ENCODE assay signal across 13 cellular contexts in genomic region chr2:161076936-161077335, GRCh38.
DNase-seq lines count a peak whose midpoint lies in the region; ATAC-seq, FAIRE-seq and TF ChIP-seq lines count a peak whose summit lies in the region.
"Had no signal": no experiment of that assay in that cellular context is flagged by ENCODE, and none has a peak within 500 bp of the region (broad histone marks: within the 10 kb centered on the region; RNA-seq: fewer than 3 reads in every experiment).

No MANE protein-coding gene starts in this region.

- intact Hi-C loops in pancreas (cut with DNase I) = no loop called here

- no peaks in the 10 kb centered on the region for H3K27me3 Mint-ChIP-seq in activated CD8-positive, alpha-beta memory T cell treated with anti-CD3 and anti-CD28 coated beads, Interleukin-2, amount 10 ng/mL, durations not matched to agents 7 days and 5 days
- no peaks in the 10 kb centered on the region for H3K27me3 Mint-ChIP-seq in activated CD8-positive, alpha-beta T cell treated with anti-CD3 and anti-CD28 coated beads, Interleukin-2, amount 10 ng/mL, durations not matched to agents 7 days and 5 days (ENCODE audit: low read depth)
- H3K27me3 Mint-ChIP-seq in stimulated activated memory B cell treated with anti-CD40 and anti-IgM and Interleukin-4, amounts not matched to agents 10 μg/mL and 1 μg/mL and 100 μg/mL, for 72 hours = no peaks in the 10 kb centered on the region
- peaks cover 10% of the 10 kb centered on the region for H3K27me3 Mint-ChIP-seq in nephron progenitor cell (ENCODE audit: low read depth, poor library complexity)
- H3K27me3 Mint-ChIP-seq: type B pancreatic cell had no signal

- peak overlapping the region; percentile 50 to 70 for H3K27ac ChIP-seq in right atrium auricular region
- no peak overlapping the region for H3K27ac ChIP-seq in pancreas

- H3K9me3 ChIP-seq in right atrium auricular region (no peaks in the 10 kb centered on the region), pancreas (no peaks in the 10 kb centered on the region)
- H3K9me3 ChIP-seq: body of pancreas had no signal

- TF ChIP-seq CTCF in right atrium auricular region (IDR thresholded peaks at IDR 0.05) = no peak
- no peak for TF ChIP-seq CTCF in pancreas (IDR thresholded peaks at IDR 0.05)
- TF ChIP-seq CTCF in nephron progenitor cell (IDR thresholded peaks at IDR 0.05) = no peak

- H3K4me3 Mint-ChIP-seq in activated CD8-positive, alpha-beta memory T cell treated with anti-CD3 and anti-CD28 coated beads, Interleukin-2, amount 10 ng/mL, durations not matched to agents 7 days and 5 days = peak overlapping the region; percentile 54
- peak overlapping the region; percentile 49 for H3K4me3 Mint-ChIP-seq in activated CD8-positive, alpha-beta T cell treated with anti-CD3 and anti-CD28 coated beads, Interleukin-2, amount 10 ng/mL, durations not matched to agents 7 days and 5 days
- H3K4me3 Mint-ChIP-seq in stimulated activated memory B cell treated with anti-CD40 and anti-IgM and Interleukin-4, amounts not matched to agents 10 μg/mL and 1 μg/mL and 100 μg/mL, for 72 hours = no peak overlapping the region
- no peak overlapping the region for H3K4me3 Mint-ChIP-seq in nephron progenitor cell
- H3K4me3 Mint-ChIP-seq: type B pancreatic cell had no signal

- POLR2A ChIA-PET in activated CD8-positive, alpha-beta T cell treated with anti-CD3 and anti-CD28 coated beads, Interleukin-2, amount 10 ng/mL, durations not matched to agents 7 days and 5 days (lab: Charles Lee) = interaction anchor here (1.4 to 1.7 kb wide), 2 partner anchors 13 to 59 kb away, joined by 5 to 6 read pairs; no protein-coding TSS in a partner anchor

- H3K4me1 Mint-ChIP-seq in activated CD8-positive, alpha-beta memory T cell treated with anti-CD3 and anti-CD28 coated beads, Interleukin-2, amount 10 ng/mL, durations not matched to agents 7 days and 5 days = peaks cover 44% of the 10 kb centered on the region
- peaks cover 52% of the 10 kb centered on the region for H3K4me1 Mint-ChIP-seq in activated CD8-positive, alpha-beta T cell treated with anti-CD3 and anti-CD28 coated beads, Interleukin-2, amount 10 ng/mL, durations not matched to agents 7 days and 5 days (ENCODE audit: low read depth)
- peaks cover 28% of the 10 kb centered on the region for H3K4me1 Mint-ChIP-seq in stimulated activated memory B cell treated with anti-CD40 and anti-IgM and Interleukin-4, amounts not matched to agents 10 μg/mL and 1 μg/mL and 100 μg/mL, for 72 hours
- H3K4me1 Mint-ChIP-seq in nephron progenitor cell = no peaks in the 10 kb centered on the region

- 80 to 82% methylated on average over 9 of the region's 9 CpGs for WGBS in pancreas, 2 donors

- ATAC-seq in activated CD8-positive, alpha-beta memory T cell treated with anti-CD3 and anti-CD28 coated beads, Interleukin-2, amount 10 ng/mL, durations not matched to agents 7 days and 5 days = no peak
- peak; percentile 1 for ATAC-seq in activated CD8-positive, alpha-beta T cell treated with anti-CD3 and anti-CD28 coated beads, Interleukin-2, amount 10 ng/mL, durations not matched to agents 7 days and 5 days
- no peak for ATAC-seq in stimulated activated memory B cell treated with anti-CD40 and anti-IgM and Interleukin-4, amounts not matched to agents 10 μg/mL and 1 μg/mL and 100 μg/mL, for 72 hours
- no peak for ATAC-seq in pancreas

- no peaks in the 10 kb centered on the region for H3K36me3 ChIP-seq in right atrium auricular region
- no peaks in the 10 kb centered on the region for H3K36me3 ChIP-seq in pancreas

- H3K27me3 ChIP-seq in right atrium auricular region = no peaks in the 10 kb centered on the region
- no peaks in the 10 kb centered on the region for H3K27me3 ChIP-seq in pancreas
- H3K27me3 ChIP-seq: body of pancreas had no signal

- no peak for FAIRE-seq in pancreas (lab: Jason Lieb, UNC)
- no peak for FAIRE-seq in frontal cortex (lab: Jason Lieb, UNC)

- peaks cover 4% of the 10 kb centered on the region for H3K9me3 Mint-ChIP-seq in activated CD8-positive, alpha-beta memory T cell treated with anti-CD3 and anti-CD28 coated beads, Interleukin-2, amount 10 ng/mL, durations not matched to agents 7 days and 5 days (ENCODE audit: low read depth)
- H3K9me3 Mint-ChIP-seq in activated CD8-positive, alpha-beta T cell treated with anti-CD3 and anti-CD28 coated beads, Interleukin-2, amount 10 ng/mL, durations not matched to agents 7 days and 5 days (ENCODE audit: insufficient read depth) = peaks cover 7% of the 10 kb centered on the region
- no peaks in the 10 kb centered on the region for H3K9me3 Mint-ChIP-seq in stimulated activated memory B cell treated with anti-CD40 and anti-IgM and Interleukin-4, amounts not matched to agents 10 μg/mL and 1 μg/mL and 100 μg/mL, for 72 hours
- no peaks in the 10 kb centered on the region for H3K9me3 Mint-ChIP-seq in nephron progenitor cell

- H3K4me3 ChIP-seq in right atrium auricular region (no peak overlapping the region), pancreas (no peak overlapping the region)
- H3K4me3 ChIP-seq: body of pancreas had no signal

- CTCF ChIA-PET in activated CD8-positive, alpha-beta memory T cell treated with anti-CD3 and anti-CD28 coated beads, Interleukin-2, amount 10 ng/mL, durations not matched to agents 7 days and 5 days (lab: Charles Lee) = interaction anchor here (1.2 to 5.8 kb wide), 6 partner anchors 9 to 674 kb away, joined by 3 to 37 read pairs (median 4); no protein-coding TSS in a partner anchor
- CTCF ChIA-PET in activated CD8-positive, alpha-beta T cell treated with anti-CD3 and anti-CD28 coated beads, Interleukin-2, amount 10 ng/mL, durations not matched to agents 7 days and 5 days (lab: Charles Lee) = interaction anchor here (0.7 to 9.0 kb wide), 4 partner anchors 9 to 27 kb away, joined by 3 to 92 read pairs (median 6); no protein-coding TSS in a partner anchor

- no peaks in the 10 kb centered on the region for H3K4me1 ChIP-seq in right atrium auricular region
- H3K4me1 ChIP-seq in pancreas = no peaks in the 10 kb centered on the region
- H3K4me1 ChIP-seq: body of pancreas had no signal

- DNase-seq in activated CD8-positive, alpha-beta memory T cell treated with anti-CD3 and anti-CD28 coated beads, Interleukin-2, amount 10 ng/mL, durations not matched to agents 7 days and 5 days = peak; percentile 42
- DNase-seq in activated CD8-positive, alpha-beta memory T cell treated with anti-CD3 and anti-CD28 coated beads for 24 hours = no peak
- no peak for DNase-seq in activated CD8-positive, alpha-beta T cell treated with anti-CD3 and anti-CD28 coated beads, Interleukin-2, amount 10 ng/mL, durations not matched to agents 7 days and 5 days
- DNase-seq in right atrium auricular region (ENCODE audit: low spot score) (no peak), pancreas (no peak), nephron progenitor cell (no peak), frontal cortex (ENCODE audit: low spot score in 2 of 2) (no peak)
- DNase-seq: mesendoderm, NCI-H2081 treated with DMSO at 0.1 percent for 48 hours, retina had no signal

- peak overlapping the region; percentile 90 for H3K27ac Mint-ChIP-seq in activated CD8-positive, alpha-beta memory T cell treated with anti-CD3 and anti-CD28 coated beads, Interleukin-2, amount 10 ng/mL, durations not matched to agents 7 days and 5 days
- peak overlapping the region; percentile 92 for H3K27ac Mint-ChIP-seq in activated CD8-positive, alpha-beta T cell treated with anti-CD3 and anti-CD28 coated beads, Interleukin-2, amount 10 ng/mL, durations not matched to agents 7 days and 5 days
- peak overlapping the region; percentile 79 for H3K27ac Mint-ChIP-seq in stimulated activated memory B cell treated with anti-CD40 and anti-IgM and Interleukin-4, amounts not matched to agents 10 μg/mL and 1 μg/mL and 100 μg/mL, for 72 hours
- no peak overlapping the region for H3K27ac Mint-ChIP-seq in nephron progenitor cell
- H3K27ac Mint-ChIP-seq: type B pancreatic cell had no signal

- peaks cover 31% of the 10 kb centered on the region for H3K36me3 Mint-ChIP-seq in activated CD8-positive, alpha-beta memory T cell treated with anti-CD3 and anti-CD28 coated beads, Interleukin-2, amount 10 ng/mL, durations not matched to agents 7 days and 5 days
- peaks cover 18% of the 10 kb centered on the region for H3K36me3 Mint-ChIP-seq in activated CD8-positive, alpha-beta T cell treated with anti-CD3 and anti-CD28 coated beads, Interleukin-2, amount 10 ng/mL, durations not matched to agents 7 days and 5 days (ENCODE audit: low read depth)
- no peaks in the 10 kb centered on the region for H3K36me3 Mint-ChIP-seq in stimulated activated memory B cell treated with anti-CD40 and anti-IgM and Interleukin-4, amounts not matched to agents 10 μg/mL and 1 μg/mL and 100 μg/mL, for 72 hours
- no peaks in the 10 kb centered on the region for H3K36me3 Mint-ChIP-seq in nephron progenitor cell (ENCODE audit: low read depth)
- H3K36me3 Mint-ChIP-seq: type B pancreatic cell had no signal

Comparison
In these comparisons a context has a peak if more than half of its experiments do, and no peak if none do; other contexts are left out.
1. H3K4me3 Mint-ChIP-seq: peak in activated CD8-positive, alpha-beta memory T cell treated with anti-CD3 and anti-CD28 coated beads, Interleukin-2, amount 10 ng/mL, durations not matched to agents 7 days and 5 days (single experiment) and activated CD8-positive, alpha-beta T cell treated with anti-CD3 and anti-CD28 coated beads, Interleukin-2, amount 10 ng/mL, durations not matched to agents 7 days and 5 days (single experiment); none in stimulated activated memory B cell treated with anti-CD40 and anti-IgM and Interleukin-4, amounts not matched to agents 10 μg/mL and 1 μg/mL and 100 μg/mL, for 72 hours (single experiment) and nephron progenitor cell (single experiment).
2. H3K27ac ChIP-seq: peak in right atrium auricular region (2 of 2); none in pancreas (0 of 4).